In the genomic region with DNA sequence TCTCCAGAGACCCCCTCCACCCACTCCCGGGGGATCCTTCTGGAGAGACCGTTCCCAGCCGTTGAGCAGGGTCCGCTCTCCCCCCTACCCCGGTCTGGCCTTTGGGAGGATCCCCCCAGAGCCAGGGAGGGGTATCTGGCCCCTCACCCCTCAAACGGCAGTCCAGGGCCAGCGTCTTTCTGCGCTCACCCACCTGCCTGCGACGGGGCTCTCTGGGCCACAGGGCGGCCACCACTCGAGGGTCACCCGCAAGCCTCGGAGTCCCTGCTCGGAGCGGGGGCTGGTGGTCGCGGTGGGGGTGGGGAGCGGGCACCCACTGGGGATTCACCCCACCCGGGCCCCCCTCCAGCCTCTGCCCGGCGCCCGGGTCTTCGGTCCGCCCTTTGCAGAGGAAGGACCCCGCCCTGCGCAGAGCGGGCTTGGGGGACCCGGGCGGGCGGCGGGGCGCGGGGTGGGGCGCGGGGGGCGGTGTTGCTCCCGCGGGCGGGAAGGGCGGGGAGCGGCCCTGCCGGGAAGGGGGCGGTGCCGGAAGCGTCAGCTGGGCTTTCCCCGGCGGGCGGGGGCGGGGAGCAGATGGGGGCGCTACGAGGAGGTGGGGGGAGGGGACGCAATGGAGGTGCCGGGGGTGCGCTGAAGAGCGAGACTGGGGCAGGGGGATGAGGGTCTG, we compare ENCODE assay signal across 8 cellular contexts. TPM values are rescaled to one million over a fixed set of nuclear protein-coding genes. Genes with fewer than 3 reads are reported as not detected.
DNase-seq lines count a peak whose midpoint lies in the region; ATAC-seq, FAIRE-seq and TF ChIP-seq lines count a peak whose summit lies in the region.

No MANE protein-coding gene starts in this region.

- no peak overlapping the region for H3K27ac ChIP-seq in HepG2 (ENCODE audit: extremely low read length, insufficient read depth, low read length)

- no peak overlapping the region for H2AFZ ChIP-seq in HepG2 (ENCODE audit: low read length)

- peak overlapping the region; percentile 38 for H3K4me3 ChIP-seq in Jurkat, Clone E6-1 (ENCODE audit: low read length)
- peak overlapping the region in 2 of 3 experiments; percentile 38 to 65; a peak in 4 of 6 replicates for H3K4me3 ChIP-seq in HepG2 (replicated peaks in 1 of 3; ENCODE audit: insufficient read depth in 1 of 3, low read depth in 2 of 3, low read length in 3 of 3)

- H3K4me2 ChIP-seq in HepG2 (ENCODE audit: low read depth, low read length), result peak overlapping the region; percentile 76

- H3K9me3 ChIP-seq in HepG2 (ENCODE audit: low read length), result no peaks in the 10 kb centered on the region

- in situ Hi-C loops in HepG2 (cut with HindIII; ENCODE audit: extremely low pct_ligation_motif_present, low pct_unique_long_range_greater_than_20kb), result loop anchor here (5.0 kb wide), 3 partner anchors 32 to 97 kb away; no protein-coding TSS in a partner anchor

- intact Hi-C loops in HepG2 (cut with micrococcal nuclease; ENCODE audit: unreplicated experiment), result loop anchor here (5.0 kb wide), 1 partner anchor 32 kb away; no protein-coding TSS in a partner anchor

- TF ChIP-seq CTCF in AG09319 (IDR thresholded peaks at IDR 0.05; ENCODE audit: low read depth, low read length) (no peak), HepG2 (CRISPR knock-in tag; IDR thresholded peaks at IDR 0.05) (no peak)

- FAIRE-seq in HepG2 (lab: Jason Lieb, UNC), result no peak

- ATAC-seq in HepG2 (no peak), GM18858 (IDR thresholded peaks at IDR 0.05; ENCODE audit: unreplicated experiment) (no peak)

- no peaks in the 10 kb centered on the region for H4K20me1 ChIP-seq in HepG2 (ENCODE audit: insufficient read depth, low read length)

- TF ChIP-seq RAD21 in HepG2 (CRISPR knock-in tag; IDR thresholded peaks at IDR 0.05), result no peak

- no peak for TF ChIP-seq EP300 in HepG2 (IDR thresholded peaks at IDR 0.05; ENCODE audit: low read depth in 2 of 2, low read length in 2 of 2)
- TF ChIP-seq EP300 in HepG2 (CRISPR knock-in tag; IDR thresholded peaks at IDR 0.05; ENCODE audit: borderline replicate concordance), result no peak

- H3K9ac ChIP-seq in HepG2 (ENCODE audit: insufficient read depth, low read depth, low read length), result peak overlapping the region; percentile 65; the same call in 1 of the 2 replicates

- H3K79me2 ChIP-seq in HepG2 (ENCODE audit: insufficient read depth, low read length), result no peaks in the 10 kb centered on the region

- no peaks in the 10 kb centered on the region for H3K36me3 ChIP-seq in HepG2 (replicated peaks in 1 of 2; ENCODE audit: control insufficient read depth in 1 of 2, insufficient read depth in 2 of 2, low read length in 2 of 2)

- CTCF ChIA-PET in HepG2 (lab: Yijun Ruan, JAX; ENCODE audit: low intra/inter-chr PET ratio, low total read pairs), result no interaction called here

- 20% methylated on average over 20 of the region's 56 CpGs for WGBS in HepG2 (ENCODE audit: low lambda C conversion rate)

- peaks cover 0 to 6% of the 10 kb centered on the region in 2 experiments; a peak in 4 of 5 replicates for H3K27me3 ChIP-seq in HepG2 (ENCODE audit: control insufficient read depth in 1 of 2, insufficient read depth in 2 of 2, low read length in 2 of 2)

- DNase-seq in AG09319 (ENCODE audit: extremely low read depth, low read depth) (peak; percentile 39), cerebellum (ENCODE audit: low spot score) (peak; percentile 49), HepG2 (ENCODE audit: low spot score) (no peak), NCI-H446 (lab: John Stamatoyannopoulos, UW) (no peak)
- peak; percentile 60 for DNase-seq in Jurkat, Clone E6-1 (ENCODE audit: low read depth, low spot score)
- DNase-seq in activated CD4-positive, CD25-positive, alpha-beta regulatory T cell treated with anti-CD3 and anti-CD28 coated beads, Interleukin-2, amount 50 U/mL, for 72 hours, result peak; percentile 81
- peak; percentile 77 for DNase-seq in stimulated activated CD8-positive, alpha-beta memory T cell treated with anti-CD3 and anti-CD28 coated beads, Interleukin-12 subunit alpha, Interleukin-12 subunit beta, amount 100 ng/mL, for 24 hours (ENCODE audit: extremely low read depth)

- BruUV-seq in HepG2 (replicated peaks; lab: Mats Ljungman, UMichigan), result no TSS peak

- no peak for TF ChIP-seq POLR2A in HepG2 (IDR thresholded peaks at IDR 0.05; ENCODE audit: insufficient read depth in 1 of 2, low read depth in 2 of 2, low read length in 2 of 2)

- POLR2A ChIA-PET in HepG2 (lab: Yijun Ruan, JAX), result interaction anchor here (0.6 to 10.5 kb wide), 4 partner anchors 17 to 175 kb away, joined by 3 to 283 read pairs (median 63); a partner anchor contains a TSS

- H3K4me1 ChIP-seq in HepG2 (ENCODE audit: insufficient read depth, low read length), result peaks cover 83% of the 10 kb centered on the region

RNA-seq across cellular contexts. Expression of a gene that starts 16.6 kb away (rescaled TPM):
- 52.0 TPM for polyA plus RNA-seq in Jurkat, Clone E6-1 (2012; ENCODE audit: insufficient read depth, insufficient read length)
- total RNA-seq in cerebellum (13.8 TPM), HepG2 (2016; rRNA removed; fragmentation: Illumina TruSeq; extraction: Trizol) (19.6 and 44.7 TPM in 2 replicates)
- total RNA-seq in HepG2 (2016; cell fraction: cytosol; rRNA removed; fragmentation: Illumina TruSeq; extraction: Trizol; ENCODE audit: low read depth), result 22.4 and 24.2 TPM in 2 replicates
- 18.8 and 46.8 TPM in 2 replicates for total RNA-seq in HepG2 (2016; cell fraction: insoluble cytoplasmic fraction; rRNA removed; fragmentation: Illumina TruSeq; extraction: Trizol)
- 27.6 and 29.9 TPM in 2 replicates for total RNA-seq in HepG2 (2016; cell fraction: membrane; rRNA removed; fragmentation: Illumina TruSeq; extraction: Trizol)
- total RNA-seq in HepG2 (2016; cell fraction: nucleus; rRNA removed; fragmentation: Illumina TruSeq; extraction: Trizol), result 35.5 and 40.6 TPM in 2 replicates
- 17.2 and 20.2 TPM in 2 replicates for polyA plus RNA-seq in HepG2 (2011; rRNA removed)
- 16.7 and 25.6 TPM in 2 replicates for polyA plus RNA-seq in HepG2 (2011; cell fraction: cytosol; rRNA removed)
- polyA plus RNA-seq in HepG2 (2011; cell fraction: nucleus; rRNA removed), result 44.2 and 48.8 TPM in 2 replicates
- polyA plus RNA-seq in HepG2 (2012), result 9.4 and 10.2 TPM in 2 replicates
- 25.8 and 29.9 TPM in 2 replicates for polyA plus RNA-seq in HepG2 (2016; cell fraction: cytosol; fragmentation: Illumina TruSeq; extraction: Trizol; ENCODE audit: low read depth)
- 22.7 and 25.1 TPM in 2 replicates for polyA plus RNA-seq in HepG2 (2016; cell fraction: insoluble cytoplasmic fraction; fragmentation: Illumina TruSeq; extraction: Trizol; ENCODE audit: low read depth)
- polyA plus RNA-seq in HepG2 (2016; cell fraction: membrane; fragmentation: Illumina TruSeq; extraction: Trizol; ENCODE audit: low read depth), result 26.9 and 27.0 TPM in 2 replicates
- 89.1 and 100 TPM in 2 replicates for polyA plus RNA-seq in HepG2 (2016; cell fraction: nucleus; fragmentation: Illumina TruSeq; extraction: Trizol; ENCODE audit: insufficient read depth, low read depth)
- polyA minus RNA-seq in HepG2 (2011; rRNA and poly(A)+ RNA removed; ENCODE audit: low replicate concordance), result 6.9 and 14.7 TPM in 2 replicates
- polyA minus RNA-seq in HepG2 (2011; cell fraction: cytosol; rRNA and poly(A)+ RNA removed), result 4.4 and 5.2 TPM in 2 replicates
- polyA minus RNA-seq in HepG2 (2011; cell fraction: nucleus; rRNA and poly(A)+ RNA removed), result 4.5 and 4.7 TPM in 2 replicates

RNA-seq across cellular contexts. Expression of a gene that starts 16.8 kb away (rescaled TPM):
- polyA plus RNA-seq in Jurkat, Clone E6-1 (2012; ENCODE audit: insufficient read depth, insufficient read length), result 40.5 TPM
- total RNA-seq in cerebellum, result 13.1 TPM
- total RNA-seq in HepG2 (2016; rRNA removed; fragmentation: Illumina TruSeq; extraction: Trizol), result 6.6 and 15.8 TPM in 2 replicates
- 1.5 and 3.0 TPM in 2 replicates for total RNA-seq in HepG2 (2016; cell fraction: cytosol; rRNA removed; fragmentation: Illumina TruSeq; extraction: Trizol; ENCODE audit: low read depth)
- total RNA-seq in HepG2 (2016; cell fraction: insoluble cytoplasmic fraction; rRNA removed; fragmentation: Illumina TruSeq; extraction: Trizol), result 6.8 and 15.6 TPM in 2 replicates
- 6.4 and 10.5 TPM in 2 replicates for total RNA-seq in HepG2 (2016; cell fraction: membrane; rRNA removed; fragmentation: Illumina TruSeq; extraction: Trizol)
- 10.6 and 14.2 TPM in 2 replicates for total RNA-seq in HepG2 (2016; cell fraction: nucleus; rRNA removed; fragmentation: Illumina TruSeq; extraction: Trizol)
- polyA plus RNA-seq in HepG2 (2011; rRNA removed), result 7.8 and 9.5 TPM in 2 replicates
- polyA plus RNA-seq in HepG2 (2011; cell fraction: cytosol; rRNA removed), result 5.9 and 6.1 TPM in 2 replicates
- polyA plus RNA-seq in HepG2 (2011; cell fraction: nucleus; rRNA removed), result 25.1 and 26.7 TPM in 2 replicates
- polyA plus RNA-seq in HepG2 (2012), result 9.4 and 10.0 TPM in 2 replicates
- polyA plus RNA-seq in HepG2 (2016; cell fraction: cytosol; fragmentation: Illumina TruSeq; extraction: Trizol; ENCODE audit: low read depth), result 2.9 and 3.3 TPM in 2 replicates
- 6.1 and 6.8 TPM in 2 replicates for polyA plus RNA-seq in HepG2 (2016; cell fraction: insoluble cytoplasmic fraction; fragmentation: Illumina TruSeq; extraction: Trizol; ENCODE audit: low read depth)
- polyA plus RNA-seq in HepG2 (2016; cell fraction: membrane; fragmentation: Illumina TruSeq; extraction: Trizol; ENCODE audit: low read depth), result 5.6 and 6.9 TPM in 2 replicates
- polyA plus RNA-seq in HepG2 (2016; cell fraction: nucleus; fragmentation: Illumina TruSeq; extraction: Trizol; ENCODE audit: insufficient read depth, low read depth), result 26.3 and 30.4 TPM in 2 replicates
- polyA minus RNA-seq in HepG2 (2011; rRNA and poly(A)+ RNA removed; ENCODE audit: low replicate concordance), result 5.8 and 12.8 TPM in 2 replicates
- polyA minus RNA-seq in HepG2 (2011; cell fraction: cytosol; rRNA and poly(A)+ RNA removed), result 5.7 and 7.1 TPM in 2 replicates
- 3.4 and 4.5 TPM in 2 replicates for polyA minus RNA-seq in HepG2 (2011; cell fraction: nucleus; rRNA and poly(A)+ RNA removed)

RNA-seq across cellular contexts. Expression of a gene that starts 25.5 kb away (rescaled TPM):
- polyA plus RNA-seq in Jurkat, Clone E6-1 (2012; ENCODE audit: insufficient read depth, insufficient read length), result 77.7 TPM
- 9.2 TPM for total RNA-seq in cerebellum
- 18.2 and 31.2 TPM in 2 replicates for total RNA-seq in HepG2 (2016; rRNA removed; fragmentation: Illumina TruSeq; extraction: Trizol)
- 12.4 and 12.6 TPM in 2 replicates for total RNA-seq in HepG2 (2016; cell fraction: cytosol; rRNA removed; fragmentation: Illumina TruSeq; extraction: Trizol; ENCODE audit: low read depth)
- 17.3 and 32.7 TPM in 2 replicates for total RNA-seq in HepG2 (2016; cell fraction: insoluble cytoplasmic fraction; rRNA removed; fragmentation: Illumina TruSeq; extraction: Trizol)
- total RNA-seq in HepG2 (2016; cell fraction: membrane; rRNA removed; fragmentation: Illumina TruSeq; extraction: Trizol), result 27.1 and 31.2 TPM in 2 replicates
- 24.6 and 30.5 TPM in 2 replicates for total RNA-seq in HepG2 (2016; cell fraction: nucleus; rRNA removed; fragmentation: Illumina TruSeq; extraction: Trizol)
- polyA plus RNA-seq in HepG2 (2011; rRNA removed), result 21.6 and 24.1 TPM in 2 replicates
- 21.4 and 47.8 TPM in 2 replicates for polyA plus RNA-seq in HepG2 (2011; cell fraction: cytosol; rRNA removed)
- 121 and 136 TPM in 2 replicates for polyA plus RNA-seq in HepG2 (2011; cell fraction: nucleus; rRNA removed)
- polyA plus RNA-seq in HepG2 (2012), result 22.6 and 36.4 TPM in 2 replicates
- polyA plus RNA-seq in HepG2 (2016; cell fraction: cytosol; fragmentation: Illumina TruSeq; extraction: Trizol; ENCODE audit: low read depth), result 7.3 and 9.3 TPM in 2 replicates
- polyA plus RNA-seq in HepG2 (2016; cell fraction: insoluble cytoplasmic fraction; fragmentation: Illumina TruSeq; extraction: Trizol; ENCODE audit: low read depth), result 21.4 and 25.4 TPM in 2 replicates
- polyA plus RNA-seq in HepG2 (2016; cell fraction: membrane; fragmentation: Illumina TruSeq; extraction: Trizol; ENCODE audit: low read depth), result 17.2 and 17.8 TPM in 2 replicates
- polyA plus RNA-seq in HepG2 (2016; cell fraction: nucleus; fragmentation: Illumina TruSeq; extraction: Trizol; ENCODE audit: insufficient read depth, low read depth), result 62.7 and 63.0 TPM in 2 replicates
- polyA minus RNA-seq in HepG2 (2011; rRNA and poly(A)+ RNA removed; ENCODE audit: low replicate concordance), result 8.8 and 50.3 TPM in 2 replicates
- polyA minus RNA-seq in HepG2 (2011; cell fraction: cytosol; rRNA and poly(A)+ RNA removed), result 23.0 and 37.5 TPM in 2 replicates
- 17.0 and 22.8 TPM in 2 replicates for polyA minus RNA-seq in HepG2 (2011; cell fraction: nucleus; rRNA and poly(A)+ RNA removed)

Comparison
In these comparisons a context has a peak if more than half of its experiments do, and no peak if none do; other contexts are left out.
1. DNase-seq: peak in AG09319 (single experiment), Jurkat, Clone E6-1 (single experiment), activated CD4-positive, CD25-positive, alpha-beta regulatory T cell treated with anti-CD3 and anti-CD28 coated beads, Interleukin-2, amount 50 U/mL, for 72 hours (single experiment), cerebellum (single experiment) and stimulated activated CD8-positive, alpha-beta memory T cell treated with anti-CD3 and anti-CD28 coated beads, Interleukin-12 subunit alpha, Interleukin-12 subunit beta, amount 100 ng/mL, for 24 hours (single experiment); none in HepG2 (single experiment) and NCI-H446 (0 of 2).